ENCODE assay signal across 31 cellular contexts in genomic region chr12:93618891-93619410, GRCh38.
"Had no signal": no experiment of that assay in that cellular context is flagged by ENCODE, and none has a peak within 500 bp of the region (broad histone marks: within the 10 kb centered on the region; RNA-seq: fewer than 3 reads in every experiment).

No MANE protein-coding gene starts in this region.

- H3K36me3 Mint-ChIP-seq: activated CD8-positive, alpha-beta memory T cell treated with anti-CD3 and anti-CD28 coated beads, Interleukin-2, amount 10 ng/mL, durations not matched to agents 7 days and 5 days; activated naive CD4-positive, alpha-beta T cell treated with anti-CD3 and anti-CD28 coated beads, Interleukin-2, amount 50 U/mL, for 24 hours; activated naive CD8-positive, alpha-beta T cell treated with anti-CD3 and anti-CD28 coated beads for 36 hours had no signal

- H3K9me3 ChIP-seq: adrenal gland, body of pancreas, colonic mucosa, esophagus squamous epithelium, gastroesophageal sphincter had no signal

- H3K36me3 ChIP-seq: adrenal gland, cardiac muscle cell, colonic mucosa, esophagus squamous epithelium, gastroesophageal sphincter had no signal

- ATAC-seq: activated CD4-positive, alpha-beta T cell treated with anti-CD3 and anti-CD28 coated beads for 36 hours; activated CD8-positive, alpha-beta memory T cell treated with anti-CD3 and anti-CD28 coated beads, Interleukin-2, amount 10 ng/mL, durations not matched to agents 7 days and 5 days; activated naive CD8-positive, alpha-beta T cell treated with anti-CD3 and anti-CD28 coated beads, Interleukin-2, amount 50 U/mL, for 24 hours; body of pancreas; effector memory CD8-positive, alpha-beta T cell; gastroesophageal sphincter had no signal

- H3K4me3 ChIP-seq: adrenal gland, body of pancreas, cardiac muscle cell, colonic mucosa, esophagus squamous epithelium, gastroesophageal sphincter had no signal

- H3K9me3 Mint-ChIP-seq: activated naive CD4-positive, alpha-beta T cell treated with anti-CD3 and anti-CD28 coated beads for 36 hours; activated naive CD4-positive, alpha-beta T cell treated with anti-CD3 and anti-CD28 coated beads, Interleukin-2, amount 50 U/mL, for 24 hours; activated naive CD8-positive, alpha-beta T cell treated with anti-CD3 and anti-CD28 coated beads for 36 hours; activated naive CD8-positive, alpha-beta T cell treated with anti-CD3 and anti-CD28 coated beads, Interleukin-2, amount 50 U/mL, for 24 hours; activated T-helper 1 cell treated with anti-CD3 and anti-CD28 coated beads, Interleukin-12 subunit alpha, Interleukin-12 subunit beta, Interleukin-2, Interleukin-4 antibody, amounts not matched to agents 30 ng/mL and 10 ng/mL and 1 ng/mL, durations not matched to agents 14 hours and 24 hours and 36 hours; effector memory CD8-positive, alpha-beta T cell had no signal

- H3K4me1 Mint-ChIP-seq: activated CD4-positive, alpha-beta memory T cell treated with anti-CD3 and anti-CD28 coated beads, Interleukin-2, amount 10 ng/mL, durations not matched to agents 7 days and 5 days; activated CD4-positive, alpha-beta T cell treated with anti-CD3 and anti-CD28 coated beads for 36 hours; activated CD4-positive, alpha-beta T cell treated with anti-CD3 and anti-CD28 coated beads, Interleukin-2, amount 10 ng/mL, durations not matched to agents 24 days and 14 days; activated CD8-positive, alpha-beta memory T cell treated with anti-CD3 and anti-CD28 coated beads, Interleukin-2, amount 10 ng/mL, durations not matched to agents 7 days and 5 days; activated naive CD4-positive, alpha-beta T cell treated with anti-CD3 and anti-CD28 coated beads, Interleukin-2, amount 50 U/mL, for 24 hours; activated naive CD8-positive, alpha-beta T cell treated with anti-CD3 and anti-CD28 coated beads for 36 hours; activated naive CD8-positive, alpha-beta T cell treated with anti-CD3 and anti-CD28 coated beads, Interleukin-2, amount 50 U/mL, for 24 hours had no signal

- H3K4me1 ChIP-seq: adrenal gland, body of pancreas, colonic mucosa, gastroesophageal sphincter had no signal

- H3K27me3 Mint-ChIP-seq: activated CD4-positive, alpha-beta T cell treated with anti-CD3 and anti-CD28 coated beads for 36 hours; activated CD8-positive, alpha-beta memory T cell treated with anti-CD3 and anti-CD28 coated beads, Interleukin-2, amount 10 ng/mL, durations not matched to agents 7 days and 5 days; activated naive CD4-positive, alpha-beta T cell treated with anti-CD3 and anti-CD28 coated beads, Interleukin-2, amount 50 U/mL, for 24 hours had no signal

- H3K27me3 ChIP-seq: adrenal gland, body of pancreas, cardiac muscle cell, colonic mucosa, esophagus squamous epithelium, gastroesophageal sphincter had no signal

- H3K4me3 Mint-ChIP-seq: activated CD4-positive, alpha-beta memory T cell treated with anti-CD3 and anti-CD28 coated beads, Interleukin-2, amount 10 ng/mL, durations not matched to agents 7 days and 5 days; activated CD4-positive, alpha-beta T cell treated with anti-CD3 and anti-CD28 coated beads for 36 hours; activated CD4-positive, alpha-beta T cell treated with anti-CD3 and anti-CD28 coated beads, Interleukin-2, amount 10 ng/mL, durations not matched to agents 24 days and 14 days; activated CD8-positive, alpha-beta memory T cell treated with anti-CD3 and anti-CD28 coated beads, Interleukin-2, amount 10 ng/mL, durations not matched to agents 7 days and 5 days; activated naive CD4-positive, alpha-beta T cell treated with anti-CD3 and anti-CD28 coated beads for 36 hours; activated naive CD4-positive, alpha-beta T cell treated with anti-CD3 and anti-CD28 coated beads, Interleukin-2, amount 50 U/mL, for 24 hours; activated naive CD8-positive, alpha-beta T cell treated with anti-CD3 and anti-CD28 coated beads for 36 hours; activated naive CD8-positive, alpha-beta T cell treated with anti-CD3 and anti-CD28 coated beads, Interleukin-2, amount 50 U/mL, for 24 hours; activated T-helper 1 cell treated with anti-CD3 and anti-CD28 coated beads, Interleukin-12 subunit alpha, Interleukin-12 subunit beta, Interleukin-2, Interleukin-4 antibody, amounts not matched to agents 30 ng/mL and 10 ng/mL and 1 ng/mL, durations not matched to agents 14 hours and 24 hours and 36 hours; effector memory CD8-positive, alpha-beta T cell had no signal

- DNase-seq: activated CD4-positive, alpha-beta memory T cell treated with anti-CD3 and anti-CD28 coated beads, Interleukin-2, amount 10 ng/mL, durations not matched to agents 7 days and 5 days; activated CD4-positive, alpha-beta T cell treated with anti-CD3 and anti-CD28 coated beads for 36 hours; activated CD4-positive, alpha-beta T cell treated with anti-CD3 and anti-CD28 coated beads, Interleukin-2, amount 10 ng/mL, durations not matched to agents 24 days and 14 days; activated CD4-positive, CD25-positive, alpha-beta regulatory T cell; activated CD4-positive, CD25-positive, alpha-beta regulatory T cell treated with anti-CD3 and anti-CD28 coated beads, Interleukin-2, amount 50 U/mL, for 72 hours; activated CD8-positive, alpha-beta memory T cell treated with anti-CD3 and anti-CD28 coated beads, Interleukin-2, amount 10 ng/mL, durations not matched to agents 7 days and 5 days; activated CD8-positive, alpha-beta memory T cell treated with anti-CD3 and anti-CD28 coated beads, Interleukin-2, amount 50 U/mL, for 4 hours; activated effector memory CD4-positive, alpha-beta T cell treated with anti-CD3 and anti-CD28 coated beads, Interleukin-2, amount 50 U/mL, for 16 hours; activated naive CD4-positive, alpha-beta T cell treated with anti-CD3 and anti-CD28 coated beads for 36 hours; activated naive CD8-positive, alpha-beta T cell treated with anti-CD3 and anti-CD28 coated beads for 36 hours; activated naive CD8-positive, alpha-beta T cell treated with anti-CD3 and anti-CD28 coated beads, Interleukin-2, amount 50 U/mL, for 24 hours; activated T-cell treated with anti-CD3 and anti-CD28 coated beads, Interleukin-2, amount 50 U/mL, for 1 hour; activated T-cell treated with anti-CD3 and anti-CD28 coated beads, Interleukin-2, amount 50 U/mL, for 48 hours; adrenal gland; amygdala; aorta; body of pancreas; central memory CD4-positive, alpha-beta T cell; cerebellar nuclear complex; colonic mucosa; effector CD4-positive, alpha-beta T cell; effector memory CD8-positive, alpha-beta T cell; erythroblast; esophagus squamous epithelium; foreskin melanocyte; T-helper 2 cell had no signal

- H3K27ac ChIP-seq: adrenal gland, body of pancreas, cardiac muscle cell, colonic mucosa, esophagus squamous epithelium, gastroesophageal sphincter had no signal

- H3K27ac Mint-ChIP-seq: activated CD4-positive, alpha-beta memory T cell treated with anti-CD3 and anti-CD28 coated beads, Interleukin-2, amount 10 ng/mL, durations not matched to agents 7 days and 5 days; activated CD4-positive, alpha-beta T cell treated with anti-CD3 and anti-CD28 coated beads for 36 hours; activated CD4-positive, alpha-beta T cell treated with anti-CD3 and anti-CD28 coated beads, Interleukin-2, amount 10 ng/mL, durations not matched to agents 24 days and 14 days; activated CD8-positive, alpha-beta memory T cell treated with anti-CD3 and anti-CD28 coated beads, Interleukin-2, amount 10 ng/mL, durations not matched to agents 7 days and 5 days; activated naive CD4-positive, alpha-beta T cell treated with anti-CD3 and anti-CD28 coated beads for 36 hours; activated naive CD4-positive, alpha-beta T cell treated with anti-CD3 and anti-CD28 coated beads, Interleukin-2, amount 50 U/mL, for 24 hours; activated naive CD8-positive, alpha-beta T cell treated with anti-CD3 and anti-CD28 coated beads for 36 hours; activated naive CD8-positive, alpha-beta T cell treated with anti-CD3 and anti-CD28 coated beads, Interleukin-2, amount 50 U/mL, for 24 hours; activated T-helper 1 cell treated with anti-CD3 and anti-CD28 coated beads, Interleukin-12 subunit alpha, Interleukin-12 subunit beta, Interleukin-2, Interleukin-4 antibody, amounts not matched to agents 30 ng/mL and 10 ng/mL and 1 ng/mL, durations not matched to agents 14 hours and 24 hours and 36 hours; activated T-helper 2 cell treated with anti-CD3 and anti-CD28 coated beads, Interferon-gamma antibody, Interleukin-2, Interleukin-4, amounts not matched to agents 10 μg/mL and 5 μg/mL and 100 μg/mL, durations not matched to agents 14 hours and 24 hours and 36 hours; effector memory CD8-positive, alpha-beta T cell had no signal
